26 cellular contexts compared by ENCODE assay signal in the genomic region with DNA sequence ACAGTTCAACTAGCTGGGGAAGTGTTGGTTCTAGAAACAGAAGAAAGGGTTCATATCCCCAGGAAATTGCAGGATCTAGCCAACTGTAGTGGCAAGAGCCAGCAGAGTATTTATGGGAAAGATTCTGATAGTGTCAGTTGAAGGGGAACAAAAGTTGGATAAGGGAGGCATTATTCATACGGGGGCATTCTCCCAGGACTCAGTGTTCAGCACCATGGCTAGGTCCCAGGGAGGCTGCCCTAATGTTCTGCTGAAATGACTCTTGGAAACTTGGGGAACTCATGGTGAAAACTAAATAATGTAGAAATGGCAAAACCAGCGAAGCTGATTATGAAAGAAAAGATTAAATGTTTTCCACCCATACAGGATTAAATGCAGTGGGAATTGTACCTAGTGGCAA.
DNase-seq lines count a peak whose midpoint lies in the region; ATAC-seq, FAIRE-seq and TF ChIP-seq lines count a peak whose summit lies in the region.
"Had no signal": no experiment of that assay in that cellular context is flagged by ENCODE, and none has a peak within 500 bp of the region (broad histone marks: within the 10 kb centered on the region; RNA-seq: fewer than 3 reads in every experiment).

No MANE protein-coding gene starts in this region.

- H3K36me3 ChIP-seq in HCT116 (ENCODE audit: control insufficient read depth in 1 of 2, insufficient read depth in 2 of 2, low read length in 2 of 2) (no peaks in the 10 kb centered on the region), GM12878 (ENCODE audit: control insufficient read depth in 2 of 2, insufficient read depth in 2 of 2, low read length in 1 of 2) (no peaks in the 10 kb centered on the region)
- H3K36me3 ChIP-seq in CD8-positive, alpha-beta T cell (ENCODE audit: insufficient read depth, low read length), result no peaks in the 10 kb centered on the region
- H3K36me3 ChIP-seq: thoracic aorta had no signal

- no peak overlapping the region for H3K27ac Mint-ChIP-seq in nephron progenitor cell
- no peak overlapping the region for H3K27ac Mint-ChIP-seq in CD8-positive, alpha-beta T cell
- H3K27ac Mint-ChIP-seq: activated naive CD4-positive, alpha-beta T cell treated with anti-CD3 and anti-CD28 coated beads for 36 hours; CD4-positive, alpha-beta memory T cell; T-cell had no signal

- H3K36me3 Mint-ChIP-seq in nephron progenitor cell (ENCODE audit: low read depth), result no peaks in the 10 kb centered on the region
- no peaks in the 10 kb centered on the region for H3K36me3 Mint-ChIP-seq in CD8-positive, alpha-beta T cell
- H3K36me3 Mint-ChIP-seq: CD4-positive, alpha-beta memory T cell; T-cell had no signal

- POLR2A ChIA-PET in HCT116 (lab: Charles Lee), result no interaction called here
- POLR2A ChIA-PET in GM12878 (lab: Charles Lee), result no interaction called here
- POLR2A ChIA-PET in CD8-positive, alpha-beta T cell (lab: Charles Lee), result no interaction called here

- peaks cover 6% of the 10 kb centered on the region for H3K9me3 Mint-ChIP-seq in nephron progenitor cell
- peaks cover 8% of the 10 kb centered on the region for H3K9me3 Mint-ChIP-seq in CD8-positive, alpha-beta T cell
- H3K9me3 Mint-ChIP-seq: activated naive CD4-positive, alpha-beta T cell treated with anti-CD3 and anti-CD28 coated beads for 36 hours had no signal

- H3K4me3 ChIP-seq in HCT116 (replicated peaks in 1 of 2; ENCODE audit: low read depth in 1 of 2, low read length in 2 of 2) (no peak overlapping the region), GM12878 (no peak overlapping the region)
- no peak overlapping the region for H3K4me3 ChIP-seq in CD8-positive, alpha-beta T cell (ENCODE audit: low read depth, low read length)
- H3K4me3 ChIP-seq: dorsolateral prefrontal cortex, thoracic aorta had no signal

- no peaks in the 10 kb centered on the region for H3K4me1 ChIP-seq in HCT116 (ENCODE audit: control insufficient read depth in 1 of 2, insufficient read depth in 2 of 2, low read length in 2 of 2)
- H3K4me1 ChIP-seq in GM12878 (ENCODE audit: control insufficient read depth, insufficient read depth, low read length), result no peaks in the 10 kb centered on the region
- H3K4me1 ChIP-seq in CD8-positive, alpha-beta T cell (ENCODE audit: insufficient read depth, low read length), result no peaks in the 10 kb centered on the region

- in situ Hi-C loops in GM12878 (cut with MboI), result no loop called here

- no peaks in the 10 kb centered on the region for H3K79me2 ChIP-seq in HCT116 (ENCODE audit: insufficient read depth, low read length)
- H3K79me2 ChIP-seq in GM12878 (ENCODE audit: control insufficient read depth, insufficient read depth, low read length), result no peaks in the 10 kb centered on the region

- CTCF ChIA-PET in HCT116 (lab: Charles Lee), result no interaction called here
- CTCF ChIA-PET in GM12878 (lab: Yijun Ruan, JAX), result interaction anchor here (1.3 kb wide), 1 partner anchor 14 kb away, joined by 4 read pairs; no protein-coding TSS in a partner anchor
- CTCF ChIA-PET in CD8-positive, alpha-beta T cell (lab: Charles Lee), result interaction anchor here (0.6 kb wide), 1 partner anchor 52 kb away, joined by 3 read pairs; no protein-coding TSS in a partner anchor

- H2AFZ ChIP-seq in HCT116 (ENCODE audit: low read depth, low read length, poor library complexity, severe bottlenecking), result no peak overlapping the region
- no peak overlapping the region for H2AFZ ChIP-seq in GM12878 (ENCODE audit: control insufficient read depth, low read depth, low read length)

- H3K4me2 ChIP-seq in HCT116 (ENCODE audit: low read length) (no peak overlapping the region), GM12878 (ENCODE audit: control insufficient read depth, insufficient read depth) (no peak overlapping the region)

- H3K27me3 Mint-ChIP-seq in nephron progenitor cell (ENCODE audit: low read depth, poor library complexity), result peaks cover 3% of the 10 kb centered on the region
- no peaks in the 10 kb centered on the region for H3K27me3 Mint-ChIP-seq in CD8-positive, alpha-beta T cell (ENCODE audit: low read depth)
- H3K27me3 Mint-ChIP-seq: central memory CD8-positive, alpha-beta T cell had no signal

- no peaks in the 10 kb centered on the region for H3K9me2 ChIP-seq in HCT116 (ENCODE audit: insufficient read depth)

- H3K9ac ChIP-seq in HCT116 (ENCODE audit: low read length) (no peak overlapping the region), GM12878 (ENCODE audit: control insufficient read depth, insufficient read depth, low read length) (no peak overlapping the region)

- RAD21 ChIA-PET in HCT116 (lab: Charles Lee; ENCODE audit: low non-redundant PET in 1 of 2, low total read pairs in 2 of 2, uncharacterized antibody in 2 of 2, unreplicated experiment in 2 of 2), result no interaction called here
- RAD21 ChIA-PET in GM12878 (lab: Charles Lee; ENCODE audit: unreplicated experiment), result no interaction called here

- H3K9me3 ChIP-seq in HCT116 (ENCODE audit: control insufficient read depth in 1 of 2, insufficient read depth in 1 of 2, low read depth in 1 of 2, low read length in 2 of 2) (peaks cover 6 to 8% of the 10 kb centered on the region in 2 experiments; a peak in 2 of 4 replicates), GM12878 (replicated peaks; ENCODE audit: control insufficient read depth, insufficient read depth, low read length) (no peaks in the 10 kb centered on the region)
- no peaks in the 10 kb centered on the region for H3K9me3 ChIP-seq in CD8-positive, alpha-beta T cell (ENCODE audit: low read length)
- H3K9me3 ChIP-seq: thoracic aorta had no signal

- DNase-seq in HCT116 (ENCODE audit: low read depth, low spot score) (no peak), OCI-M1 (lab: John Stamatoyannopoulos, UW) (peak; percentile 42), GM12878 (ENCODE audit: low read depth, low spot score) (no peak), nephron progenitor cell (peak; percentile 64), DMS114 treated with DMSO at 0.1 percent for 48 hours (lab: John Stamatoyannopoulos, UW; ENCODE audit: unreplicated experiment) (no peak)
- no peak for DNase-seq in activated CD4-positive, CD25-positive, alpha-beta regulatory T cell treated with anti-CD3 and anti-CD28 coated beads, Interleukin-2, amount 50 U/mL, for 72 hours
- no peak for DNase-seq in CD8-positive, alpha-beta T cell
- DNase-seq: activated CD4-positive, alpha-beta T cell treated with anti-CD3 and anti-CD28 coated beads for 48 hours; activated naive CD4-positive, alpha-beta T cell treated with anti-CD3 and anti-CD28 coated beads for 36 hours; activated T-cell treated with anti-CD3 and anti-CD28 coated beads, Interleukin-2, amount 50 U/mL, for 48 hours; CD4-positive, alpha-beta memory T cell; DMS53; dorsolateral prefrontal cortex; foreskin melanocyte; hypothalamus; kidney; NCI-H1105 treated with DMSO at 0.1 percent for 48 hours; NCI-H2081 treated with DMSO at 0.1 percent for 48 hours; nucleus accumbens; retina; stimulated activated CD4-positive, alpha-beta T cell treated with anti-CD3 and anti-CD28 coated beads, Interleukin-4, amount 100 ng/mL, for 24 hours; stimulated activated naive CD4-positive, alpha-beta T cell treated with Interleukin-2 at 50 U/mL for 16 hours; T-cell had no signal

- TF ChIP-seq POLR2A in HCT116 (IDR thresholded peaks at IDR 0.05; ENCODE audit: borderline replicate concordance, extremely low read depth, insufficient read depth, insufficient read length) (no peak), GM12878 (IDR thresholded peaks at IDR 0.05; ENCODE audit: low read depth, low read length) (no peak)

- TF ChIP-seq CTCF in HCT116 (IDR thresholded peaks at IDR 0.05 in 2 of 3, conservative IDR thresholded peaks at IDR 0.05 in 1 of 3; ENCODE audit: borderline replicate concordance in 1 of 3, insufficient read depth in 1 of 3, low read depth in 2 of 3, low read length in 2 of 3) (no peak), GM12878 (IDR thresholded peaks at IDR 0.05 in 2 of 3, conservative IDR thresholded peaks at IDR 0.05 in 1 of 3; ENCODE audit: control insufficient read depth in 2 of 3, extremely low read depth in 1 of 3, insufficient read depth in 1 of 3, low read depth in 3 of 3, low read length in 3 of 3) (no peak), nephron progenitor cell (IDR thresholded peaks at IDR 0.05) (no peak)
- no peak for TF ChIP-seq CTCF in CD8-positive, alpha-beta T cell (IDR thresholded peaks at IDR 0.05)

- H3K27me3 ChIP-seq in HCT116 (ENCODE audit: insufficient read depth, low read length) (no peaks in the 10 kb centered on the region), GM12878 (replicated peaks in 1 of 2; ENCODE audit: control insufficient read depth in 2 of 2, insufficient read depth in 2 of 2, low read length in 1 of 2) (no peaks in the 10 kb centered on the region)
- no peaks in the 10 kb centered on the region for H3K27me3 ChIP-seq in CD8-positive, alpha-beta T cell (ENCODE audit: insufficient read depth, low read length)
- H3K27me3 ChIP-seq: dorsolateral prefrontal cortex had no signal

- H3K4me1 Mint-ChIP-seq in nephron progenitor cell, result no peaks in the 10 kb centered on the region
- no peaks in the 10 kb centered on the region for H3K4me1 Mint-ChIP-seq in CD8-positive, alpha-beta T cell (ENCODE audit: low read depth)
- H3K4me1 Mint-ChIP-seq: CD4-positive, alpha-beta memory T cell; central memory CD8-positive, alpha-beta T cell; T-cell had no signal

- no peak for TF ChIP-seq RAD21 in HCT116 (IDR thresholded peaks at IDR 0.05; ENCODE audit: low read depth)
- no peak for TF ChIP-seq RAD21 in GM12878 (IDR thresholded peaks at IDR 0.05; ENCODE audit: insufficient read depth, low read depth, low read length)

- BruUV-seq in HCT116 (replicated peaks; lab: Mats Ljungman, UMichigan) (no TSS peak), GM12878 (replicated peaks; lab: Mats Ljungman, UMichigan) (no TSS peak)

- 5% methylated on average over 2 of the region's 2 CpGs for WGBS in GM12878 (ENCODE audit: insufficient coverage, insufficient replicate concordance, low lambda C conversion rate, missing lambda C conversion rate)

- no peak for FAIRE-seq in GM12878 (lab: Jason Lieb, UNC)
- FAIRE-seq: kidney had no signal

- intact Hi-C loops in HCT116 (cut with micrococcal nuclease), result no loop called here
- intact Hi-C loops in GM12878 (cut with micrococcal nuclease; ENCODE audit: unreplicated experiment), result no loop called here
- intact Hi-C loops in CD8-positive, alpha-beta T cell (cut with DNase I, micrococcal nuclease), result no loop called here

- SMC1A ChIA-PET in GM12878 (lab: Charles Lee; ENCODE audit: uncharacterized antibody, unreplicated experiment), result no interaction called here

- no peak overlapping the region for H3K4me3 Mint-ChIP-seq in nephron progenitor cell
- no peak overlapping the region for H3K4me3 Mint-ChIP-seq in CD8-positive, alpha-beta T cell
- H3K4me3 Mint-ChIP-seq: activated naive CD4-positive, alpha-beta T cell treated with anti-CD3 and anti-CD28 coated beads for 36 hours; CD4-positive, alpha-beta memory T cell; central memory CD8-positive, alpha-beta T cell; T-cell had no signal

- no peaks in the 10 kb centered on the region for H4K20me1 ChIP-seq in HCT116 (ENCODE audit: insufficient read depth)
- H4K20me1 ChIP-seq in GM12878 (ENCODE audit: control insufficient read depth, insufficient read depth), result no peaks in the 10 kb centered on the region

- H3K27ac ChIP-seq in HCT116 (ENCODE audit: low read depth, low read length), result no peak overlapping the region
- no peak overlapping the region for H3K27ac ChIP-seq in GM12878 (ENCODE audit: control insufficient read depth, insufficient read depth)
- no peak overlapping the region for H3K27ac ChIP-seq in CD8-positive, alpha-beta T cell (ENCODE audit: low read depth, low read length)
- H3K27ac ChIP-seq: dorsolateral prefrontal cortex, thoracic aorta had no signal

- no peak for ATAC-seq in HCT116
- no peak for ATAC-seq in GM12878
- ATAC-seq in HG03342 (IDR thresholded peaks at IDR 0.05; ENCODE audit: unreplicated experiment), result no peak
- ATAC-seq in CD8-positive, alpha-beta T cell, result no peak
- ATAC-seq: T-cell had no signal

- TF ChIP-seq EP300 in GM12878 (IDR thresholded peaks at IDR 0.05; ENCODE audit: borderline replicate concordance in 1 of 2, control insufficient read depth in 1 of 2, low read depth in 2 of 2, low read length in 2 of 2), result no peak

Comparison
In these comparisons a context has a peak if more than half of its experiments do, and no peak if none do; other contexts are left out.
1. DNase-seq: peak in OCI-M1 (single experiment) and nephron progenitor cell (single experiment); none in HCT116 (single experiment), GM12878 (single experiment), activated CD4-positive, CD25-positive, alpha-beta regulatory T cell treated with anti-CD3 and anti-CD28 coated beads, Interleukin-2, amount 50 U/mL, for 72 hours (single experiment), CD8-positive, alpha-beta T cell (0 of 7) and DMS114 treated with DMSO at 0.1 percent for 48 hours (single experiment).
2. Of the 18 proteins assayed by ChIP-seq in both GM12878 and HCT116: peak only in GM12878: none; only in HCT116: none; in both: REST; in neither: 17.